Comparison of ENCODE assay signal across 9 cellular contexts in genomic region chr14:77980475-77981321, GRCh38.
DNase-seq lines count a peak whose midpoint lies in the region; ATAC-seq, FAIRE-seq and TF ChIP-seq lines count a peak whose summit lies in the region.
"Had no signal": no experiment of that assay in that cellular context is flagged by ENCODE, and none has a peak within 500 bp of the region (broad histone marks: within the 10 kb centered on the region; RNA-seq: fewer than 3 reads in every experiment).

No MANE protein-coding gene starts in this region.

- H3K4me3 ChIP-seq in bronchial epithelial cell (ENCODE audit: low read depth, low read length): peak overlapping the region; percentile 46
- peak overlapping the region in 2 of 3 donors; percentile 36 to 51 for H3K4me3 ChIP-seq in liver (ENCODE audit: low read depth in 1 of 3, low read length in 3 of 3)
- peak overlapping the region; percentile 34 to 58 for H3K4me3 ChIP-seq in testis
- H3K4me3 ChIP-seq in SJCRH30: no peak overlapping the region
- H3K4me3 ChIP-seq: ascending aorta had no signal

- H3K4me1 ChIP-seq in liver (ENCODE audit: control insufficient read depth in 4 of 4, insufficient read depth in 4 of 4, low read length in 3 of 4) (peaks cover 2 to 6% (median 5%) of the 10 kb centered on the region in 4 donors), testis (no peaks in the 10 kb centered on the region), SJCRH30 (0 out of 2 replicates have a peak, but pooled peaks cover 3% of the 10 kb centered on the region)
- H3K4me1 ChIP-seq: ascending aorta had no signal

- no peak for TF ChIP-seq POLR2A in testis (IDR thresholded peaks at IDR 0.05)

- TF ChIP-seq CTCF in bronchial epithelial cell (IDR thresholded peaks at IDR 0.05; ENCODE audit: insufficient read depth, low read length, severe bottlenecking): no peak
- TF ChIP-seq CTCF in liver (IDR thresholded peaks at IDR 0.05; ENCODE audit: low read depth, low read length, missing input control): no peak
- TF ChIP-seq CTCF in testis (IDR thresholded peaks at IDR 0.05): no peak

- no peak for ATAC-seq in HG03025 (IDR thresholded peaks at IDR 0.05; ENCODE audit: low FRiP score, unreplicated experiment)

- no peak for FAIRE-seq in bronchial epithelial cell (lab: Jason Lieb, UNC)

- DNase-seq in NCI-H748 (lab: John Stamatoyannopoulos, UW; ENCODE audit: unreplicated experiment) (peak; percentile 55), NCI-H748 treated with DMSO at 0.1 percent for 48 hours (lab: John Stamatoyannopoulos, UW) (no peak), bronchial epithelial cell (ENCODE audit: low read depth) (peak; percentile 34), testis (peak; percentile 56), mesenteric fat pad (ENCODE audit: low spot score) (no peak), SJCRH30 (no peak)

- H3K36me3 ChIP-seq in bronchial epithelial cell (ENCODE audit: control insufficient read depth, insufficient read depth, low read length) (no peaks in the 10 kb centered on the region), liver (ENCODE audit: control insufficient read depth in 4 of 4, insufficient read depth in 3 of 4, low read depth in 1 of 4, low read length in 3 of 4) (no peaks in the 10 kb centered on the region), testis (ENCODE audit: low read depth, missing control alignments) (no peaks in the 10 kb centered on the region), SJCRH30 (no peaks in the 10 kb centered on the region)
- H3K36me3 ChIP-seq: ascending aorta had no signal

- intact Hi-C loops in testis (cut with DNase I; ENCODE audit: low total_unique reads): no loop called here

- TF ChIP-seq RAD21 in liver (IDR thresholded peaks at IDR 0.05): no peak

- no peaks in the 10 kb centered on the region for H3K27me3 ChIP-seq in bronchial epithelial cell (ENCODE audit: control insufficient read depth, insufficient read depth, low read length)
- peaks cover 0 to 2% (median 0%) of the 10 kb centered on the region in 4 donors for H3K27me3 ChIP-seq in liver (ENCODE audit: control insufficient read depth in 4 of 4, insufficient read depth in 4 of 4, low read length in 3 of 4)
- no peaks in the 10 kb centered on the region for H3K27me3 ChIP-seq in testis
- no peaks in the 10 kb centered on the region for H3K27me3 ChIP-seq in SJCRH30
- H3K27me3 ChIP-seq: ascending aorta had no signal

- no peak overlapping the region for H3K9ac ChIP-seq in liver (ENCODE audit: low read depth in 1 of 2, low read length in 2 of 2)

- no peak overlapping the region for H3K27ac ChIP-seq in liver (ENCODE audit: low read depth in 1 of 2, low read length in 2 of 2)
- H3K27ac ChIP-seq in testis: no peak overlapping the region
- no peak overlapping the region for H3K27ac ChIP-seq in SJCRH30
- H3K27ac ChIP-seq: ascending aorta had no signal

- WGBS in liver: 8% methylated on average over 45 of the region's 45 CpGs
- WGBS in testis, 2 donors: 10 to 38% methylated on average over 3 to 21 of the region's 45 CpGs

- H3K9me3 ChIP-seq in liver (ENCODE audit: control insufficient read depth in 4 of 4, low read length in 3 of 4): no peaks in the 10 kb centered on the region
- H3K9me3 ChIP-seq in testis: no peaks in the 10 kb centered on the region
- no peaks in the 10 kb centered on the region for H3K9me3 ChIP-seq in SJCRH30 (replicated peaks)
- H3K9me3 ChIP-seq: ascending aorta had no signal

TF ChIP-seq in liver, 16 proteins besides CTCF, POLR2A, EP300 and RAD21:
- no peak for TF ChIP-seq SP1 (IDR thresholded peaks at IDR 0.05)
- TF ChIP-seq FOXA2 (IDR thresholded peaks at IDR 0.05): no peak
- TF ChIP-seq RXRA (IDR thresholded peaks at IDR 0.05): no peak
- TF ChIP-seq, protein P1, sequence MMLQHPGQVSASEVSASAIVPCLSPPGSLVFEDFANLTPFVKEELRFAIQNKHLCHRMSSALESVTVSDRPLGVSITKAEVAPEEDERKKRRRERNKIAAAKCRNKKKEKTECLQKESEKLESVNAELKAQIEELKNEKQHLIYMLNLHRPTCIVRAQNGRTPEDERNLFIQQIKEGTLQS (IDR thresholded peaks at IDR 0.05): no peak
- TF ChIP-seq, protein P2, sequence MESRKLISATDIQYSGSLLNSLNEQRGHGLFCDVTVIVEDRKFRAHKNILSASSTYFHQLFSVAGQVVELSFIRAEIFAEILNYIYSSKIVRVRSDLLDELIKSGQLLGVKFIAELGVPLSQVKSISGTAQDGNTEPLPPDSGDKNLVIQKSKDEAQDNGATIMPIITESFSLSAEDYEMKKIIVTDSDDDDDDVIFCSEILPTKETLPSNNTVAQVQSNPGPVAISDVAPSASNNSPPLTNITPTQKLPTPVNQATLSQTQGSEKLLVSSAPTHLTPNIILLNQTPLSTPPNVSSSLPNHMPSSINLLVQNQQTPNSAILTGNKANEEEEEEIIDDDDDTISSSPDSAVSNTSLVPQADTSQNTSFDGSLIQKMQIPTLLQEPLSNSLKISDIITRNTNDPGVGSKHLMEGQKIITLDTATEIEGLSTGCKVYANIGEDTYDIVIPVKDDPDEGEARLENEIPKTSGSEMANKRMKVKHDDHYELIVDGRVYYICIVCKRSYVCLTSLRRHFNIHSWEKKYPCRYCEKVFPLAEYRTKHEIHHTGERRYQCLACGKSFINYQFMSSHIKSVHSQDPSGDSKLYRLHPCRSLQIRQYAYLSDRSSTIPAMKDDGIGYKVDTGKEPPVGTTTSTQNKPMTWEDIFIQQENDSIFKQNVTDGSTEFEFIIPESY (IDR thresholded peaks at IDR 0.05): no peak
- no peak for TF ChIP-seq TAF1 (conservative IDR thresholded peaks at IDR 0.05)
- no peak for TF ChIP-seq GABPA (IDR thresholded peaks at IDR 0.05 in 1 of 2, conservative IDR thresholded peaks at IDR 0.05 in 1 of 2)
- TF ChIP-seq EGR1 (IDR thresholded peaks at IDR 0.05; ENCODE audit: low read depth in 2 of 2): no peak
- TF ChIP-seq HNF4G (IDR thresholded peaks at IDR 0.05): no peak
- no peak for TF ChIP-seq YY1 (IDR thresholded peaks at IDR 0.05)

Comparison
In these comparisons a context has a peak if more than half of its experiments do, and no peak if none do; other contexts are left out.
1. DNase-seq: peak in NCI-H748 (single experiment), bronchial epithelial cell (single experiment) and testis (single experiment); none in NCI-H748 treated with DMSO at 0.1 percent for 48 hours (single experiment), mesenteric fat pad (single experiment) and SJCRH30 (0 of 2).